22 cellular contexts compared by ENCODE assay signal in the genomic region with DNA sequence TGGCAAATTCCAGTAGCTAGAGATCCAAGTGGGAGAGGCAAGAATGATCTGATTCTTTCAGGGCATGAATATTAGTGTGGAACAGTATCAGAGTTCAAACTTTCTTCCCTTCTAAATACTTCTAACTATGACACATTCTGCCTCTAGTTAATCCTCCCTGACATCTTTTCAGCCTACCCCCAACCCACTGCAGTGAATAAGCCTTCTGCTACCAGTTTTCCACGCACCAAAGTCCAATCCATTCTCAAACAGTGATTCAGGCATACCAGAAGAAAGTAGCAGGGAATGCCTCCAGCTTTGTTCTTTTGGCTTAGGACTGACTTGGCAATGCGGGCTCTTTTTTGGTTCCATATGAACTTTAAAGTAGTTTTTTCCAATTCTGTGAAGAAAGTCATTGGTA.
DNase-seq lines count a peak whose midpoint lies in the region; ATAC-seq and TF ChIP-seq lines count a peak whose summit lies in the region.
"Had no signal": no experiment of that assay in that cellular context is flagged by ENCODE, and none has a peak within 500 bp of the region (broad histone marks: within the 10 kb centered on the region; RNA-seq: fewer than 3 reads in every experiment).

No MANE protein-coding gene starts in this region.

- H3K9me3 ChIP-seq in trophoblast cell (ENCODE audit: insufficient read depth, low read depth, low read length): no peaks in the 10 kb centered on the region
- H3K9me3 ChIP-seq: lower lobe of right lung, psoas muscle, stomach, transverse colon had no signal

- no CpG with 5 or more reads among the region's 2 CpGs for WGBS in trophoblast cell (ENCODE audit: extremely low coverage, insufficient coverage, insufficient read length)

- H2BK5ac ChIP-seq in trophoblast cell (ENCODE audit: low read depth, low read length, poor library complexity): no peak overlapping the region

- no peak overlapping the region for H3K14ac ChIP-seq in trophoblast cell (ENCODE audit: low read length)

- H3K36me3 ChIP-seq in trophoblast cell (ENCODE audit: control insufficient read depth in 1 of 2, insufficient read depth in 2 of 2, low read length in 2 of 2): no peaks in the 10 kb centered on the region
- H3K36me3 ChIP-seq: lower lobe of right lung, stomach, transverse colon had no signal

- H3K79me2 ChIP-seq in trophoblast cell (ENCODE audit: control insufficient read depth, insufficient read depth, low read length, poor library complexity): no peaks in the 10 kb centered on the region

- H3K27ac ChIP-seq in foreskin keratinocyte (no peak overlapping the region), trophoblast cell (ENCODE audit: low read depth, low read length) (no peak overlapping the region)
- H3K27ac ChIP-seq: coronary artery, KMS-11, lower lobe of right lung, psoas muscle, stomach, transverse colon had no signal

- no peak overlapping the region for H4K12ac ChIP-seq in trophoblast cell (ENCODE audit: low read depth, low read length)

- no peaks in the 10 kb centered on the region for H3K79me1 ChIP-seq in trophoblast cell (ENCODE audit: low read length)

- no peak overlapping the region for H2AK5ac ChIP-seq in trophoblast cell (ENCODE audit: low read length)

- H3K4me1 ChIP-seq in foreskin keratinocyte (peaks cover 16% of the 10 kb centered on the region), trophoblast cell (ENCODE audit: control insufficient read depth in 1 of 2, insufficient read depth in 2 of 2, low read length in 2 of 2) (peaks cover 0 to 2% of the 10 kb centered on the region in 2 experiments)
- H3K4me1 ChIP-seq: lower lobe of right lung, transverse colon had no signal

- H3K27me3 ChIP-seq in foreskin keratinocyte (no peaks in the 10 kb centered on the region), trophoblast cell (ENCODE audit: insufficient read depth, low read length) (no peaks in the 10 kb centered on the region)
- H3K27me3 ChIP-seq: stomach, transverse colon had no signal

- no peak overlapping the region for H3K23ac ChIP-seq in trophoblast cell (ENCODE audit: low read length)

- no peak overlapping the region for H3K4ac ChIP-seq in trophoblast cell (ENCODE audit: low read depth, low read length)

- intact Hi-C loops in head of caudate nucleus (cut with DNase I): no loop called here

- ATAC-seq in foreskin keratinocyte: peak; percentile 6
- ATAC-seq: lower lobe of right lung, psoas muscle, SK-N-SH treated with all-trans-retinoic acid at 6 μM for 48 hours had no signal

- no peak overlapping the region for H2BK120ac ChIP-seq in trophoblast cell (ENCODE audit: insufficient read depth, low read length, poor library complexity)

- H4K8ac ChIP-seq in trophoblast cell (ENCODE audit: low read depth, low read length): no peak overlapping the region

- H3K9ac ChIP-seq in trophoblast cell (ENCODE audit: low read length): no peak overlapping the region
- H3K9ac ChIP-seq: KMS-11 had no signal

- no peak overlapping the region for H3K18ac ChIP-seq in trophoblast cell (ENCODE audit: low read length)

- no peak overlapping the region for H2AFZ ChIP-seq in trophoblast cell (ENCODE audit: insufficient read depth, low read length, poor library complexity)

- H3K4me2 ChIP-seq in trophoblast cell (ENCODE audit: low read length): no peak overlapping the region
- H3K4me2 ChIP-seq: KMS-11 had no signal

- no peak overlapping the region for H2BK12ac ChIP-seq in trophoblast cell (ENCODE audit: low read length)

- H4K91ac ChIP-seq in trophoblast cell (ENCODE audit: low read depth, low read length): no peak overlapping the region

- DNase-seq in ELR (ENCODE audit: low read depth) (peak; percentile 14), amniotic epithelial cell (ENCODE audit: low read depth) (peak; percentile 51), foreskin keratinocyte (peak in 1 of 2 donors; percentile 56), trophoblast cell (peak; percentile 42 to 71), DMS79 treated with DMSO at 0.1 percent for 48 hours (lab: John Stamatoyannopoulos, UW) (no peak), head of caudate nucleus (no peak), NOMO-1 (lab: John Stamatoyannopoulos, UW; ENCODE audit: unreplicated experiment in 2 of 2) (no peak), GM10266 (ENCODE audit: extremely low spot score) (no peak)
- DNase-seq: activated CD8-positive, alpha-beta memory T cell treated with anti-CD3 and anti-CD28 coated beads, Interleukin-2, amount 50 U/mL, for 48 hours; activated naive CD8-positive, alpha-beta T cell treated with anti-CD3 and anti-CD28 coated beads for 36 hours; COR-L47; endodermal cell; immature natural killer cell; lower lobe of right lung; NCI-H1694 treated with DMSO at 0.1 percent for 48 hours; NCI-H526 treated with DMSO at 0.1 percent for 48 hours; psoas muscle; stomach; transverse colon had no signal

- H3K4me3 ChIP-seq in trophoblast cell (ENCODE audit: low read depth, low read length): no peak overlapping the region
- H3K4me3 ChIP-seq: coronary artery, lower lobe of right lung, psoas muscle, stomach, transverse colon had no signal

- no peak for TF ChIP-seq CTCF in foreskin keratinocyte (conservative IDR thresholded peaks at IDR 0.05)
- TF ChIP-seq CTCF in GM10266 (IDR thresholded peaks at IDR 0.05; ENCODE audit: control insufficient read depth, insufficient read depth, low read depth, missing control alignments): no peak

Comparison
In these comparisons a context has a peak if more than half of its experiments do, and no peak if none do; other contexts are left out.
1. DNase-seq: peak in ELR (single experiment), amniotic epithelial cell (single experiment) and trophoblast cell (2 of 2); none in DMS79 treated with DMSO at 0.1 percent for 48 hours (single experiment), head of caudate nucleus (0 of 42), NOMO-1 (0 of 2) and GM10266 (single experiment).